Comparison of ENCODE assay signal across 10 cellular contexts in the genomic region with DNA sequence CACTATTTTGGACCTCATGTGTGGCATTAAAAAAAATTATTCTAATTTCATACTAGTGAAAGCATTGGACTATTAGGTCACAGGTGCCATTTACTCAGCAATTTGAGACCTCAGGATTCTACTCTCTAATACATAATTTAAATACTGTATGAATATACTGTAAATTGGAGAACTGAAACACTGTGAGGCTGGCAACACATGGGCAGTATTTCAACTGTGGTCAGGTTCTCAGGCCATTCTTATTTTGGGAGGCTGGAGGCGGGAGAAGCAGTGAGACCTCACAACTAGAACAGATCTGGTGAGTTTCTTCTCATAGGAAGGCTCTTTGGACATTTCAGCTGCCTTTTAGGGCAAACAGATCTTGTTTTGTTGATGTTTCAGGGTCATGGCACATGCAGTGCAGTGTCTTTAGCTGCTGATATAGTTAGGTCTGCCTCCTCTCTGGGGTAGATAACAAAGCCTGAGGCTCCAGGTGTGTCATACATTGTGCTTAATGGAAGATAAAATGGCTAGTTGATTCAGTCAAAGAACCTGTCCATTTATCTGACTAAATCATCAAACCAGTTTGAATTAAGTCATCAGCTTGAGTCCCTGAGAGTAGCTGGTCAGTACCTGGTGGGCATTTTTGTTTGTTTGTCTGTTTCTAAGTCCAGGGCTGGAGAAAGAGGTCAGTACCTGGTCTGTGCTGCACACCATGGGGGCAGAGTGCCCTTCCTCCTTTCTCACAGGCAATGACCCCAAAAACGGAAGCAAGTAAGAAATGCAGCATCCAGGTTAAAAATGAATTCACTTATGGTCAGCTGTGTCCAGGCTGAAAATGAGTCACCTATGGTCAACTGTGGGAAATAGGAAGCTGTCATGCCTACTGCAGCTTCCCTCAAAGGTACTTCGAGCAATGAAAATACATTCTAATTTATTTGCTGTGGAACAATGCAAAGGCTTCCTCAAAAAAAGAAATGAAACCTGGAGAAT.
A peak's percentile ranks its signal among the peaks of the same experiment; 100 is the strongest.
DNase-seq lines count a peak whose midpoint lies in the region; ATAC-seq lines count a peak whose summit lies in the region.
"Had no signal": no experiment of that assay in that cellular context is flagged by ENCODE, and none has a peak within 500 bp of the region (broad histone marks: within the 10 kb centered on the region; RNA-seq: fewer than 3 reads in every experiment).

No MANE protein-coding gene starts in this region.

- H3K4me3 Mint-ChIP-seq in activated T-cell treated with anti-CD3 and anti-CD28 coated beads, Interleukin-2, amount 50 U/mL, for 4 hours, result no peak overlapping the region
- H3K4me3 Mint-ChIP-seq: activated naive CD4-positive, alpha-beta T cell treated with anti-CD3 and anti-CD28 coated beads, Interleukin-2, amount 10 ng/mL, durations not matched to agents 7 days and 5 days had no signal

- H3K27me3 Mint-ChIP-seq in activated T-cell treated with anti-CD3 and anti-CD28 coated beads, Interleukin-2, amount 50 U/mL, for 4 hours (ENCODE audit: low read depth), result no peaks in the 10 kb centered on the region
- H3K27me3 Mint-ChIP-seq: activated naive CD4-positive, alpha-beta T cell treated with anti-CD3 and anti-CD28 coated beads, Interleukin-2, amount 10 ng/mL, durations not matched to agents 7 days and 5 days had no signal

- intact Hi-C loops in sciatic nerve (cut with DNase I), result no loop called here

- H3K9me3 Mint-ChIP-seq in activated T-cell treated with anti-CD3 and anti-CD28 coated beads, Interleukin-2, amount 50 U/mL, for 4 hours, result no peaks in the 10 kb centered on the region
- H3K9me3 Mint-ChIP-seq: activated naive CD4-positive, alpha-beta T cell treated with anti-CD3 and anti-CD28 coated beads, Interleukin-2, amount 10 ng/mL, durations not matched to agents 7 days and 5 days had no signal

- H3K36me3 Mint-ChIP-seq in activated T-cell treated with anti-CD3 and anti-CD28 coated beads, Interleukin-2, amount 50 U/mL, for 4 hours (ENCODE audit: insufficient read depth), result peaks cover 11% of the 10 kb centered on the region

- DNase-seq in NCI-H748 (lab: John Stamatoyannopoulos, UW; ENCODE audit: unreplicated experiment), result peak; percentile 73
- no peak for DNase-seq in NCI-H748 treated with DMSO at 0.1 percent for 48 hours (lab: John Stamatoyannopoulos, UW)
- peak; percentile 28 for DNase-seq in SKM-1 (lab: John Stamatoyannopoulos, UW; ENCODE audit: unreplicated experiment)
- DNase-seq in sciatic nerve (ENCODE audit: low spot score), result no peak
- DNase-seq in NCI-H1092 treated with DMSO at 0.1 percent for 48 hours (lab: John Stamatoyannopoulos, UW), result no peak
- DNase-seq in activated T-cell treated with anti-CD3 and anti-CD28 coated beads, Interleukin-2, amount 50 U/mL, for 4 hours, result no peak
- no peak for DNase-seq in NCI-H2029 treated with DMSO at 0.1 percent for 48 hours (lab: John Stamatoyannopoulos, UW)
- DNase-seq: activated naive CD4-positive, alpha-beta T cell treated with anti-CD3 and anti-CD28 coated beads, Interleukin-2, amount 10 ng/mL, durations not matched to agents 7 days and 5 days had no signal

- H3K4me1 Mint-ChIP-seq in activated T-cell treated with anti-CD3 and anti-CD28 coated beads, Interleukin-2, amount 50 U/mL, for 4 hours (ENCODE audit: low read depth), result peaks cover 9% of the 10 kb centered on the region

- ATAC-seq in HG03060 (IDR thresholded peaks at IDR 0.05; ENCODE audit: low read depth, unreplicated experiment) (peak; percentile 94), sciatic nerve (peak; percentile 59)
- ATAC-seq in activated T-cell treated with anti-CD3 and anti-CD28 coated beads, Interleukin-2, amount 50 U/mL, for 4 hours, result no peak
- ATAC-seq: A549 had no signal

Comparison
In these comparisons a context has a peak if more than half of its experiments do, and no peak if none do; other contexts are left out.
1. DNase-seq: peak in NCI-H748 (single experiment) and SKM-1 (single experiment); none in NCI-H748 treated with DMSO at 0.1 percent for 48 hours (single experiment), sciatic nerve (single experiment), NCI-H1092 treated with DMSO at 0.1 percent for 48 hours (single experiment), activated T-cell treated with anti-CD3 and anti-CD28 coated beads, Interleukin-2, amount 50 U/mL, for 4 hours (single experiment) and NCI-H2029 treated with DMSO at 0.1 percent for 48 hours (single experiment).
2. ATAC-seq: peak in HG03060 (single experiment) and sciatic nerve (single experiment); none in activated T-cell treated with anti-CD3 and anti-CD28 coated beads, Interleukin-2, amount 50 U/mL, for 4 hours (0 of 2).